ENCODE assay signal across 8 cellular contexts in the genomic region with DNA sequence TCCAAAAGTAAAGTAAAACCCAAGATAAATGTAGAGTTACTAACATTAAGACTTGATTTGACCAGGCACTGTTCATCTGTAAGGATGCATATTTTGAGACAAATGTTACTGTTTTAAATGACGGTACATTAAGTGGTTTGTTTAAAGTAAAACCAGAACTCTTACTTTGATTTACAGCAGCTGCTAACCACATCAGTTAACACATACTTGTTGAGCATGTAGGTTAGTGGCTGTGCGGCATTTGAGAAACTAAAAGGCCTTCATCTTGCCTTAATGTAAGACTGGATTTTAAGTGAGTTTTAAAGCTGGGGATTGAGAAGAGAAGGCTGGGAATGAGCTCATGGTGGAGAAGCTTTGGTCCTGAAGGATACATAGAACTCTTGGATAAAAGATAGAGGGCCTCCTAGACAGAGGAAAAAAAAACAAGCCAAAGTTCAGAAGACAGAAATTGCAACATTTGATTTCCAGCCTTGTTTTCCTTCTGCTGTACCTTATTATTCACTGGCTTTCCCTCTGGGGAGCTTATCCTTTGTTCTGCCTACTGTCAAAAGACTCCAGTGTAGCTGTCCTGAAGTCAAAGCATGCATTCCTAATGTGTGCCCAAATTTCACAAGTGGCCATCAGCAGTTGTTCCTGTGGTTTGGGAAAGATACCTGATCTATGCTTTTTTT.
DNase-seq lines count a peak whose midpoint lies in the region; ATAC-seq and TF ChIP-seq lines count a peak whose summit lies in the region.

No MANE protein-coding gene starts in this region.

- DNase-seq in AG10803 (ENCODE audit: low read depth) (peak; percentile 28), LHCN-M2 (ENCODE audit: low read depth) (peak; percentile 21), fibroblast of pulmonary artery (ENCODE audit: low read depth) (peak; percentile 24), neural progenitor cell (ENCODE audit: low spot score) (peak; percentile 36), hippocampal formation (lab: John Stamatoyannopoulos, UW) (no peak), caudate nucleus (lab: John Stamatoyannopoulos, UW) (no peak), AG20443 (ENCODE audit: low spot score) (no peak)

- H3K27me3 ChIP-seq in neural progenitor cell, result no peaks in the 10 kb centered on the region

- no peak overlapping the region for H3K4me3 ChIP-seq in AG10803 (ENCODE audit: low read length)
- H3K4me3 ChIP-seq in fibroblast of pulmonary artery (replicated peaks; ENCODE audit: low read depth, low read length), result no peak overlapping the region
- no peak overlapping the region for H3K4me3 ChIP-seq in neural progenitor cell

- no peak for TF ChIP-seq CTCF in AG10803 (conservative IDR thresholded peaks at IDR 0.05; ENCODE audit: low read length)
- no peak for TF ChIP-seq CTCF in fibroblast of pulmonary artery (IDR thresholded peaks at IDR 0.05; ENCODE audit: low read length, missing control alignments)
- no peak for TF ChIP-seq CTCF in neural progenitor cell (IDR thresholded peaks at IDR 0.05)

- H2AFZ ChIP-seq in neural progenitor cell (replicated peaks), result no peak overlapping the region

- no peaks in the 10 kb centered on the region for H3K9me3 ChIP-seq in neural progenitor cell (ENCODE audit: low read depth)

- H3K27me3 Mint-ChIP-seq in neural progenitor cell (ENCODE audit: insufficient read depth, low read depth), result peaks cover 5% of the 10 kb centered on the region

- peaks cover 6% of the 10 kb centered on the region for H3K4me1 ChIP-seq in neural progenitor cell

- H3K27ac ChIP-seq in neural progenitor cell (peak overlapping the region; percentile 6), caudate nucleus (ENCODE audit: low read depth, low read length) (no peak overlapping the region)

- no peaks in the 10 kb centered on the region for H3K9me3 Mint-ChIP-seq in neural progenitor cell

- H4K20me1 ChIP-seq in neural progenitor cell (ENCODE audit: low read depth), result no peaks in the 10 kb centered on the region

- H3K79me2 ChIP-seq in neural progenitor cell (ENCODE audit: low read depth), result no peaks in the 10 kb centered on the region

- no peak overlapping the region for H3K4me2 ChIP-seq in neural progenitor cell

- H3K27ac Mint-ChIP-seq in neural progenitor cell, result no peak overlapping the region

- no peak overlapping the region for H3K4me3 Mint-ChIP-seq in neural progenitor cell

- H3K36me3 Mint-ChIP-seq in neural progenitor cell, result peaks cover 50% of the 10 kb centered on the region

- no peak overlapping the region for H3K9ac ChIP-seq in neural progenitor cell

- no peaks in the 10 kb centered on the region for H3K4me1 Mint-ChIP-seq in neural progenitor cell

- H3K36me3 ChIP-seq in neural progenitor cell, result no peaks in the 10 kb centered on the region

- ATAC-seq in GM21737 (IDR thresholded peaks at IDR 0.05; ENCODE audit: unreplicated experiment), result no peak

- H3F3A ChIP-seq in neural progenitor cell (ENCODE audit: low read depth), result no peaks in the 10 kb centered on the region

Comparison
In these comparisons a context has a peak if more than half of its experiments do, and no peak if none do; other contexts are left out.
1. DNase-seq: peak in AG10803 (single experiment), LHCN-M2 (single experiment), fibroblast of pulmonary artery (single experiment) and neural progenitor cell (single experiment); none in hippocampal formation (0 of 2), caudate nucleus (0 of 61) and AG20443 (single experiment).